ENCODE assay signal across 1 cellular context in the genomic region with DNA sequence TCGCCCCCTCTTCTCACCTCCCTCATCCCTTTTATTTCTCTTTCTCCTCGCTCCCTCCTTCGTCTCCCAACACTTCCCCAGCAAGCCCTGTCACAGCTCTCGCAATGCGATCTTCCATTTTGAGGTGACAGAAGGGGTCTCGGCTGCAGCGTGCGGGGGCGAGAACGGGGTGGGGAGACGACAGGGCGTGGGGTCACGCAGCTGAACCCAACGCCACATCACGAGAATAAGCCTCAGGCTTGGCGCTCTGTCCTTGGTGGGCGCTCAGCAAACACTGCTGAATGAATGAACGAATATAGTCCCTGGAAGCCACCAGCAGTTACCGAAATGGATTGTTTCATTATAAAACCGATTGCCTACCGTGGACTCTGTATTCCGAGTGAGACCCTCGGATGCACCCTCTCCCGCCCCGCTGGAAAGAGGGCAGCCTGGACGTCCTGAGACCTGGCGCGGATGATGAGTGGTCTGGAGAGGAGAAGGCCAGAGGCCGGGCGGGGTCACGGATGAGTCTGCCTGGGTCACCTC.
TF ChIP-seq lines count a peak whose summit lies in the region.

No MANE protein-coding gene starts in this region.

TF ChIP-seq in H1, 55 proteins besides CTCF, POLR2A, EP300 and RAD21:
- TF ChIP-seq MAFK (IDR thresholded peaks at IDR 0.05; ENCODE audit: low read depth, low read length) (no peak), TCF12 (IDR thresholded peaks at IDR 0.05; ENCODE audit: low read depth, low read length) (no peak), CEBPB (IDR thresholded peaks at IDR 0.05; ENCODE audit: low read depth, low read length) (no peak), GABPA (IDR thresholded peaks at IDR 0.05; ENCODE audit: borderline replicate concordance, insufficient read depth, low read length) (no peak), ATF2 (IDR thresholded peaks at IDR 0.05; ENCODE audit: low read length) (no peak), SUZ12 (IDR thresholded peaks at IDR 0.05; ENCODE audit: low read length) (no peak; the same call in 1 of the 2 replicates), ASH2L (IDR thresholded peaks at IDR 0.05; ENCODE audit: low read length) (no peak), CHD1 (IDR thresholded peaks at IDR 0.05; ENCODE audit: low read depth, low read length) (no peak), POLR2AphosphoS5 (IDR thresholded peaks at IDR 0.05; ENCODE audit: low read depth, low read length) (no peak), EGR1 (IDR thresholded peaks at IDR 0.05; ENCODE audit: borderline replicate concordance, low read depth, low read length) (no peak), EZH2 (IDR thresholded peaks at IDR 0.05; ENCODE audit: low read depth, low read length, severe bottlenecking) (peak; percentile 28), HDAC2 (IDR thresholded peaks at IDR 0.05; ENCODE audit: borderline replicate concordance in 1 of 2, low read depth in 2 of 2, low read length in 2 of 2) (no peak), CTBP2 (IDR thresholded peaks at IDR 0.05; ENCODE audit: borderline replicate concordance, insufficient read depth, insufficient read length, low read length) (peak; percentile 94), SP1 (IDR thresholded peaks at IDR 0.05; ENCODE audit: low read depth, low read length) (no peak; the same call in 1 of the 2 replicates), USF2 (IDR thresholded peaks at IDR 0.05; ENCODE audit: low read length) (no peak), RBBP5 (IDR thresholded peaks at IDR 0.05; ENCODE audit: borderline replicate concordance, low read depth, low read length) (no peak; the same call in none of the 2 replicates), TBP (IDR thresholded peaks at IDR 0.05; ENCODE audit: low read depth, low read length) (no peak), SAP30 (IDR thresholded peaks at IDR 0.05; ENCODE audit: insufficient read depth, insufficient replicate concordance, low read length) (peak; percentile 36), CREB1 (IDR thresholded peaks at IDR 0.05) (no peak), RFX5 (IDR thresholded peaks at IDR 0.05; ENCODE audit: borderline replicate concordance, low read depth, low read length) (no peak), KDM5A (IDR thresholded peaks at IDR 0.05; ENCODE audit: low read length) (no peak), RNF2 (IDR thresholded peaks at IDR 0.05; ENCODE audit: borderline replicate concordance, low read depth, low read length, missing control alignments, poor library complexity, severe bottlenecking) (peak; percentile 86), TEAD4 (IDR thresholded peaks at IDR 0.05; ENCODE audit: low read depth, low read length) (no peak), SIN3A (conservative IDR thresholded peaks at IDR 0.05 in 1 of 2, IDR thresholded peaks at IDR 0.05 in 1 of 2; ENCODE audit: low read depth in 1 of 2, low read length in 2 of 2) (0 out of 4 replicates have a peak, but pooled peaks of 1 of the 2 experiments have one; percentile 34), BRCA1 (IDR thresholded peaks at IDR 0.05; ENCODE audit: low read depth, low read length) (no peak), KDM4A (IDR thresholded peaks at IDR 0.05; ENCODE audit: low read depth, low read length, severe bottlenecking) (no peak), CBX8 (IDR thresholded peaks at IDR 0.05; ENCODE audit: borderline replicate concordance, low read depth, low read length) (no peak; the same call in 1 of the 2 replicates), SIRT6 (IDR thresholded peaks at IDR 0.05; ENCODE audit: low read length) (no peak), HDAC6 (IDR thresholded peaks at IDR 0.05; ENCODE audit: low read depth, low read length) (no peak), JUND (IDR thresholded peaks at IDR 0.05; ENCODE audit: low read length) (no peak), SP4 (IDR thresholded peaks at IDR 0.05; ENCODE audit: low read length) (no peak), JUN (IDR thresholded peaks at IDR 0.05; ENCODE audit: low read depth, low read length) (no peak), GTF2F1 (IDR thresholded peaks at IDR 0.05; ENCODE audit: borderline replicate concordance, low read depth, low read length) (no peak)
TF ChIP-seq in H1: peak in this region for 5.
